In genomic region chr17:74380959-74381808, GRCh38 we compare ENCODE assay signal across 24 cellular contexts. TPM values are rescaled to one million over a fixed set of nuclear protein-coding genes. Genes with fewer than 3 reads are reported as not detected.
DNase-seq lines count a peak whose midpoint lies in the region; ATAC-seq, FAIRE-seq and TF ChIP-seq lines count a peak whose summit lies in the region.
"Had no signal": no experiment of that assay in that cellular context is flagged by ENCODE, and none has a peak within 500 bp of the region (broad histone marks: within the 10 kb centered on the region; RNA-seq: fewer than 3 reads in every experiment).

No MANE protein-coding gene starts in this region.

- H3K27ac ChIP-seq in ascending aorta (peak overlapping the region; percentile 28 to 76), mesenchymal stem cell (ENCODE audit: low read length, poor library complexity, severe bottlenecking) (no peak overlapping the region), smooth muscle cell (ENCODE audit: low read depth) (peak overlapping the region; percentile 1), tibial nerve (peak overlapping the region in 1 of 4 donors; percentile 2)
- H3K27ac ChIP-seq: left lung had no signal

- intact Hi-C loops in ascending aorta (cut with DNase I), result no loop called here

- H3K79me1 ChIP-seq in mesenchymal stem cell (replicated peaks; ENCODE audit: low read length, poor library complexity, severe bottlenecking), result no peaks in the 10 kb centered on the region

- H3K18ac ChIP-seq in mesenchymal stem cell (ENCODE audit: low read depth in 1 of 2, low read length in 2 of 2), result no peak overlapping the region

- H3K9me3 ChIP-seq in ascending aorta (no peaks in the 10 kb centered on the region), mesenchymal stem cell (ENCODE audit: control insufficient read depth, low read length) (no peaks in the 10 kb centered on the region), smooth muscle cell (replicated peaks; ENCODE audit: low read depth) (no peaks in the 10 kb centered on the region), tibial nerve (no peaks in the 10 kb centered on the region)
- H3K9me3 ChIP-seq: gastroesophageal sphincter, left lung had no signal

- FAIRE-seq in GM12891 (lab: Jason Lieb, UNC), result peak; percentile 20
- FAIRE-seq: GM18507, TTC549 had no signal

- H2BK5ac ChIP-seq in mesenchymal stem cell (ENCODE audit: low read depth, low read length, poor library complexity, severe bottlenecking), result no peak overlapping the region

- DNase-seq in GM12891 (ENCODE audit: insufficient read length, low spot score), result no peak
- no peak for DNase-seq in ascending aorta (ENCODE audit: low spot score in 2 of 2)
- no peak for DNase-seq in mesenchymal stem cell
- no peak for DNase-seq in smooth muscle cell (lab: John Stamatoyannopoulos, UW; ENCODE audit: unreplicated experiment)
- DNase-seq in ecto neural progenitor cell (ENCODE audit: low spot score), result no peak
- DNase-seq in tibial nerve (ENCODE audit: low spot score in 2 of 2), result no peak
- DNase-seq: activated CD4-positive, alpha-beta T cell treated with anti-CD3 and anti-CD28 coated beads for 4 hours; activated effector memory CD4-positive, alpha-beta T cell treated with Interleukin-2 at 50 U/mL for 16 hours; dorsolateral prefrontal cortex; erythroblast; KG1; NCI-H1930; SHP77 had no signal

- H3K36me3 ChIP-seq in ascending aorta (no peaks in the 10 kb centered on the region), mesenchymal stem cell (ENCODE audit: control insufficient read depth in 1 of 2, insufficient read depth in 2 of 2, low read depth in 1 of 2, low read length in 2 of 2) (no peaks in the 10 kb centered on the region), smooth muscle cell (ENCODE audit: low read depth) (no peaks in the 10 kb centered on the region), tibial nerve (no peaks in the 10 kb centered on the region)
- H3K36me3 ChIP-seq: gastroesophageal sphincter, left lung had no signal

- H3K27me3 ChIP-seq in ascending aorta, result no peaks in the 10 kb centered on the region
- peaks cover 17 to 25% of the 10 kb centered on the region in 2 experiments for H3K27me3 ChIP-seq in mesenchymal stem cell (ENCODE audit: control insufficient read depth in 1 of 2, insufficient read depth in 1 of 2, low read length in 2 of 2)
- H3K27me3 ChIP-seq in smooth muscle cell (ENCODE audit: low read depth), result peaks cover 15% of the 10 kb centered on the region
- H3K27me3 ChIP-seq in tibial nerve, result no peaks in the 10 kb centered on the region
- H3K27me3 ChIP-seq: dorsolateral prefrontal cortex, gastroesophageal sphincter had no signal

- no peak overlapping the region for H4K91ac ChIP-seq in mesenchymal stem cell (ENCODE audit: low read length)

- H3K4me3 ChIP-seq in ascending aorta, result no peak overlapping the region
- H3K4me3 ChIP-seq in mesenchymal stem cell (ENCODE audit: insufficient read depth in 1 of 2, low read depth in 1 of 2, low read length in 2 of 2), result no peak overlapping the region
- no peak overlapping the region for H3K4me3 ChIP-seq in smooth muscle cell
- H3K4me3 ChIP-seq in tibial nerve, result no peak overlapping the region
- H3K4me3 ChIP-seq: dorsolateral prefrontal cortex, gastroesophageal sphincter, left lung had no signal

- H3K4me2 ChIP-seq in mesenchymal stem cell (ENCODE audit: low read length, poor library complexity, severe bottlenecking), result no peak overlapping the region
- no peak overlapping the region for H3K4me2 ChIP-seq in smooth muscle cell

- no peak for TF ChIP-seq EP300 in tibial nerve (IDR thresholded peaks at IDR 0.05)

- H3F3A ChIP-seq in smooth muscle cell (ENCODE audit: low read depth), result peaks cover 4% of the 10 kb centered on the region

- no peak overlapping the region for H2AK5ac ChIP-seq in mesenchymal stem cell (ENCODE audit: low read length, severe bottlenecking)

- WGBS in mesenchymal stem cell, result 86% methylated on average over 15 of the region's 15 CpGs
- 72% methylated on average over 15 of the region's 15 CpGs for WGBS in smooth muscle cell (ENCODE audit: low lambda C conversion rate)
- WGBS in tibial nerve, 2 donors, result 83 to 84% methylated on average over 14 to 15 of the region's 15 CpGs

- H4K8ac ChIP-seq in mesenchymal stem cell (ENCODE audit: low read length), result no peak overlapping the region

- H3K4me1 ChIP-seq in ascending aorta, result peaks cover 12 to 16% of the 10 kb centered on the region in 2 donors
- H3K4me1 ChIP-seq in mesenchymal stem cell (ENCODE audit: control insufficient read depth, insufficient read depth, low read depth, low read length), result peaks cover 10% of the 10 kb centered on the region
- peaks cover 10% of the 10 kb centered on the region for H3K4me1 ChIP-seq in smooth muscle cell (ENCODE audit: low read depth)
- H3K4me1 ChIP-seq in tibial nerve, result peaks cover 0 to 14% (median 13%) of the 10 kb centered on the region in 4 donors

- TF ChIP-seq POLR2A in GM12891 (IDR thresholded peaks at IDR 0.05; ENCODE audit: low read depth, low read length), result no peak
- no peak for TF ChIP-seq POLR2A in tibial nerve (IDR thresholded peaks at IDR 0.05)

- H3K79me2 ChIP-seq in smooth muscle cell (ENCODE audit: low read depth), result no peaks in the 10 kb centered on the region

- peak overlapping the region; percentile 17 for H2BK15ac ChIP-seq in mesenchymal stem cell (ENCODE audit: low read depth, poor library complexity, severe bottlenecking)

- H2BK120ac ChIP-seq in mesenchymal stem cell (ENCODE audit: low read depth, low read length), result no peak overlapping the region

- H2AFZ ChIP-seq in mesenchymal stem cell (ENCODE audit: low read depth, low read length) (no peak overlapping the region), smooth muscle cell (ENCODE audit: low read depth) (no peak overlapping the region)

- no peak overlapping the region for H3K14ac ChIP-seq in mesenchymal stem cell (ENCODE audit: low read length in 2 of 2)

- H2BK12ac ChIP-seq in mesenchymal stem cell (ENCODE audit: low read length in 2 of 2), result no peak overlapping the region

- H3K23ac ChIP-seq in mesenchymal stem cell (ENCODE audit: low read length in 2 of 2), result no peak overlapping the region

- no peak for TF ChIP-seq CTCF in ascending aorta (IDR thresholded peaks at IDR 0.05)
- TF ChIP-seq CTCF in smooth muscle cell (IDR thresholded peaks at IDR 0.05; ENCODE audit: borderline replicate concordance, insufficient read depth, poor library complexity, severe bottlenecking), result no peak
- TF ChIP-seq CTCF in tibial nerve (IDR thresholded peaks at IDR 0.05), result no peak

- H4K20me1 ChIP-seq in smooth muscle cell (ENCODE audit: low read depth), result no peaks in the 10 kb centered on the region

- ATAC-seq in HG03280 (IDR thresholded peaks at IDR 0.05; ENCODE audit: unreplicated experiment), result no peak

- no peak overlapping the region for H3K9ac ChIP-seq in mesenchymal stem cell (ENCODE audit: low read length)
- no peak overlapping the region for H3K9ac ChIP-seq in smooth muscle cell (ENCODE audit: low read depth)

- H3K4ac ChIP-seq in mesenchymal stem cell (ENCODE audit: low read depth in 1 of 2, low read length in 2 of 2), result no peak overlapping the region

TF ChIP-seq in GM12891, 5 proteins besides CTCF, POLR2A, EP300 and RAD21:
- TF ChIP-seq TAF1 (IDR thresholded peaks at IDR 0.05; ENCODE audit: low read depth, low read length) (no peak), SPI1 (IDR thresholded peaks at IDR 0.05; ENCODE audit: low read depth, low read length) (no peak), PAX5 (IDR thresholded peaks at IDR 0.05; ENCODE audit: insufficient read depth, low read length, severe bottlenecking) (no peak), POLR2AphosphoS5 (IDR thresholded peaks at IDR 0.05; ENCODE audit: low read depth, low read length) (no peak), POU2F2 (IDR thresholded peaks at IDR 0.05; ENCODE audit: low read depth, low read length) (no peak)

RNA-seq across cellular contexts. Expression of gene GPR142, which starts 13.9 kb away (rescaled TPM):
- polyA plus RNA-seq in GM12891 (2012; ENCODE audit: low read depth, missing spikeins), result not detected
- total RNA-seq in ascending aorta (not detected), smooth muscle cell (not detected in 2 replicates), tibial nerve (1 to 10 TPM in 1 of 4 donors, under 1 TPM in 1, not detected in 2; 0.59 to 2.8 TPM)
- not detected for polyA plus RNA-seq in mesenchymal stem cell (2013, experiment 1 of 2)
- polyA plus RNA-seq in mesenchymal stem cell (2013, experiment 2 of 2), result not detected
- not detected in 2 replicates for polyA plus RNA-seq in smooth muscle cell
- total RNA-seq: bronchial epithelial cell, Daoy, GM23338, left lung, NCI-H460, osteocyte had no signal
- polyA plus RNA-seq: GM23338 had no signal

RNA-seq across cellular contexts. Expression of gene BTBD17, which starts 19.5 kb away (rescaled TPM):
- not detected for polyA plus RNA-seq in GM12891 (2012; ENCODE audit: low read depth, missing spikeins)
- total RNA-seq in ascending aorta, result not detected
- polyA plus RNA-seq in mesenchymal stem cell (2013, experiment 1 of 2), result not detected
- polyA plus RNA-seq in mesenchymal stem cell (2013, experiment 2 of 2), result not detected
- not detected in 2 replicates for total RNA-seq in smooth muscle cell
- polyA plus RNA-seq in smooth muscle cell, result not detected in 2 replicates
- total RNA-seq in tibial nerve, result not detected
- total RNA-seq: bronchial epithelial cell, Daoy, gastroesophageal sphincter, left lung, mucosa of gallbladder, NCI-H460, osteocyte had no signal

RNA-seq across cellular contexts. Expression of gene GPRC5C, which starts 50.7 kb away (rescaled TPM):
- 7.5 TPM for polyA plus RNA-seq in GM12891 (2012; ENCODE audit: low read depth, missing spikeins)
- 29.1 TPM for total RNA-seq in ascending aorta
- polyA plus RNA-seq in mesenchymal stem cell (2013, experiment 1 of 2), result 5.3 TPM
- 5.1 TPM for polyA plus RNA-seq in mesenchymal stem cell (2013, experiment 2 of 2)
- total RNA-seq in smooth muscle cell, result 57.0 and 64.5 TPM in 2 replicates
- 96.9 and 103 TPM in 2 replicates for polyA plus RNA-seq in smooth muscle cell
- 10 to 100 TPM; 41.6 to 96.4 (median 55.1) TPM for total RNA-seq in tibial nerve

RNA-seq across cellular contexts. Expression of gene KIF19, which starts 55.2 kb away (rescaled TPM):
- 0.04 TPM for polyA plus RNA-seq in GM12891 (2012; ENCODE audit: low read depth, missing spikeins)
- total RNA-seq in ascending aorta (11.7 TPM), smooth muscle cell (not detected in 2 replicates), tibial nerve (100 to 1,000 TPM in 3 of 4 donors, 10 to 100 TPM in 1; 77.4 to 211 (median 117) TPM)
- polyA plus RNA-seq in mesenchymal stem cell (2013, experiment 1 of 2), result not detected
- not detected for polyA plus RNA-seq in mesenchymal stem cell (2013, experiment 2 of 2)
- not detected in 2 replicates for polyA plus RNA-seq in smooth muscle cell
- total RNA-seq: bronchial epithelial cell, Daoy, NCI-H460, osteocyte had no signal
